Comparison of ENCODE assay signal across 20 cellular contexts in genomic region chr12:50119387-50119786, GRCh38. TPM values are rescaled to one million over a fixed set of nuclear protein-coding genes. Genes with fewer than 3 reads are reported as not detected.
"Had no signal": no experiment of that assay in that cellular context is flagged by ENCODE, and none has a peak within 500 bp of the region (broad histone marks: within the 10 kb centered on the region; RNA-seq: fewer than 3 reads in every experiment).

No MANE protein-coding gene starts in this region.

- FAIRE-seq: kidney had no signal

- H3K27me3 ChIP-seq: body of pancreas, foreskin keratinocyte, left lung, spleen, thyroid gland had no signal

- H3K4me1 ChIP-seq: foreskin keratinocyte had no signal

- ATAC-seq: body of pancreas, foreskin keratinocyte, left lung, natural killer cell had no signal

- H3K27ac ChIP-seq: body of pancreas, foreskin keratinocyte, left lung, spleen, thyroid gland had no signal

- H3K9me3 ChIP-seq: body of pancreas, left lung, spleen, thyroid gland had no signal

- DNase-seq: activated CD4-positive, alpha-beta T cell treated with anti-CD3 and anti-CD28 coated beads for 1 hour; activated effector memory CD4-positive, alpha-beta T cell treated with Interleukin-2 at 50 U/mL for 16 hours; activated naive CD4-positive, alpha-beta T cell treated with anti-CD3 and anti-CD28 coated beads for 36 hours; activated T-cell treated with anti-CD3 and anti-CD28 coated beads, Interleukin-2, amount 50 U/mL, for 48 hours; anterior cingulate cortex; body of pancreas; caudate nucleus; effector memory CD4-positive, alpha-beta T cell; foreskin keratinocyte; kidney; left lung; natural killer cell; retina; spleen; stimulated activated CD4-positive, alpha-beta T cell treated with anti-CD3 and anti-CD28 coated beads, Interleukin-4, amount 100 ng/mL, for 1 hour; stimulated activated naive CD4-positive, alpha-beta T cell; substantia nigra; T-helper 1 cell had no signal

- H3K4me3 ChIP-seq: body of pancreas, left lung, spleen, thyroid gland had no signal

RNA-seq across cellular contexts. Expression of gene GPD1, which starts 15.6 kb away (rescaled TPM):
- total RNA-seq: glomerular endothelial cell had no signal
